Comparison of ENCODE assay signal across 8 cellular contexts in the genomic region with DNA sequence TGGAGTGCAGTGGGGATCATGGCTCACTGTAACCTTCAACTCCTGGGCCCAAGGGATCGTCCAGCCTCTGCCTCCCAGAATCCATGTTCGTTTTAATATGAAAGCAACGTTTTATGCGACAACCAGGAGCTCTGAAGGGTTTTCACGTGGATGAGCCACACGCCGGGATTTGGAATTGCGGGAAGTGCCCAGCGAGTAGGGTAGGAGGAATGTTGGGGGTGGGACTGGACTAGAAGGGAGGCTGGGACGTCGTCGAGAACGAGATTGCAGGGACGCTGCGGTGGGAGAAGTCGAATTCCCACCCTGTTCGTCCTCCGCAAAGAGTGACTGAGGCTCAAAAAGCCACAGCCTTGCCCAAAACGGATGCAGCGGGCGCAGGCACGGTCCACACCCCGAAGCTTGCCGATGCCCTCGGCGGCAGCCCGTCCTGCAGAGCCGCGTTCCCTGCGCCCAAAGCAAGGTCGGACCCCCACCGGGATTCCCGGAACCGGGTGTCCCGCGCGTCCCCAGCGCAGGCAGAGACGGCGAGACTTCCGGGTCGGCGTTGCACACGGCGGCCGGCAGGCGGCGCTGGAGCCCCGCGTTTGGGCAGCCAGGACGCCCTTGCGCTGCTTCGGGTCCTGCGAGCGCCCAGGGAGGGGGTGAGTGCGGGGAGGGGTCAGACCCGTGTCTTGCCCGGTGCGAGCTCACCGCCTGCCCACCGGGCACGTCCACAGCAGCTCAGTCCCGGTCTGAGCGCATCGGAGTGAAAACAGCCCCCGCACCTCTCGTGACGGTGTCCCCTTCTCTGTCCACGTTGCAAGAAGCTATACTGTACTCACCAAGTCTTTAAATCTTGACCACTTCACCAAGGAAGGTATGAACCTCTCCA.
A peak's percentile ranks its signal among the peaks of the same experiment; 100 is the strongest.
DNase-seq lines count a peak whose midpoint lies in the region; ATAC-seq and TF ChIP-seq lines count a peak whose summit lies in the region.

No MANE protein-coding gene starts in this region.

- ATAC-seq in GM18867 (IDR thresholded peaks at IDR 0.05; ENCODE audit: unreplicated experiment) (peak; percentile 81), HG03139 (IDR thresholded peaks at IDR 0.05; ENCODE audit: unreplicated experiment) (peak; percentile 72), lung (ENCODE audit: insufficient read depth, low FRiP score) (peak; percentile 89)

- intact Hi-C loops in activated CD4-positive, alpha-beta memory T cell treated with anti-CD3 and anti-CD28 coated beads for 36 hours (cut with micrococcal nuclease): loop anchor here (1.0 kb wide), 1 partner anchor 31 kb away; no protein-coding TSS in a partner anchor

- H3K4me3 Mint-ChIP-seq in activated CD4-positive, alpha-beta memory T cell treated with anti-CD3 and anti-CD28 coated beads for 36 hours: peak overlapping the region; percentile 80

- no peaks in the 10 kb centered on the region for H3K36me3 ChIP-seq in lung (ENCODE audit: control insufficient read depth in 2 of 2, insufficient read depth in 2 of 2, low read length in 2 of 2)

- DNase-seq in AG09309 (ENCODE audit: low read depth): no peak
- DNase-seq in NCI-H510A treated with DMSO at 0.1 percent for 48 hours (lab: John Stamatoyannopoulos, UW): peak; percentile 42
- DNase-seq in activated CD4-positive, alpha-beta memory T cell treated with anti-CD3 and anti-CD28 coated beads for 36 hours: peak; percentile 82
- DNase-seq in ecto neural progenitor cell (ENCODE audit: low spot score): peak; percentile 91
- DNase-seq in lung (ENCODE audit: low spot score): peak; percentile 77
- peak; percentile 54 to 67 (median 65) for DNase-seq in stimulated activated CD4-positive, alpha-beta T cell treated with anti-CD3 and anti-CD28 coated beads, TNF-alpha, amount 100 ng/mL, for 4 hours (ENCODE audit: low read depth in 3 of 3)

- WGBS in lung, 2 donors: 1% methylated on average over 59 to 69 of the region's 69 CpGs

- H3K27ac Mint-ChIP-seq in activated CD4-positive, alpha-beta memory T cell treated with anti-CD3 and anti-CD28 coated beads for 36 hours: no peak overlapping the region

- H3K9me3 ChIP-seq in lung (ENCODE audit: control insufficient read depth in 2 of 2, insufficient read depth in 1 of 2, low read length in 1 of 2): peaks cover 0 to 3% of the 10 kb centered on the region in 2 donors

- POLR2A ChIA-PET in activated CD4-positive, alpha-beta memory T cell treated with anti-CD3 and anti-CD28 coated beads for 36 hours (lab: Charles Lee): interaction anchor here (1.2 to 1.9 kb wide), 2 partner anchors 28 to 88 kb away, joined by 4 to 11 read pairs; partner anchors contain the start of gene DHX35

- peak overlapping the region; percentile 14 to 83 for H3K27ac ChIP-seq in lung (ENCODE audit: low read depth in 1 of 2, low read length in 1 of 2)

- peaks cover 7% of the 10 kb centered on the region for H3K4me1 Mint-ChIP-seq in activated CD4-positive, alpha-beta memory T cell treated with anti-CD3 and anti-CD28 coated beads for 36 hours (ENCODE audit: low read depth)

- CTCF ChIA-PET in activated CD4-positive, alpha-beta memory T cell treated with anti-CD3 and anti-CD28 coated beads for 36 hours (lab: Charles Lee): interaction anchor here (0.6 to 12.6 kb wide), 46 partner anchors 9 to 1915 kb away, joined by 3 to 279 read pairs (median 4); partner anchors contain the start of genes DHX35 and FAM83D

- no peaks in the 10 kb centered on the region for H3K36me3 Mint-ChIP-seq in activated CD4-positive, alpha-beta memory T cell treated with anti-CD3 and anti-CD28 coated beads for 36 hours

- peaks cover 3% of the 10 kb centered on the region for H3K27me3 ChIP-seq in lung (ENCODE audit: control insufficient read depth, insufficient read depth)

- peak overlapping the region; percentile 77 for H3K4me3 ChIP-seq in AG09309 (ENCODE audit: control insufficient read depth, low read depth, low read length)
- peak overlapping the region; percentile 71 for H3K4me3 ChIP-seq in lung

- peaks cover 1% of the 10 kb centered on the region for H3K27me3 Mint-ChIP-seq in activated CD4-positive, alpha-beta memory T cell treated with anti-CD3 and anti-CD28 coated beads for 36 hours

- TF ChIP-seq CTCF in AG09309 (IDR thresholded peaks at IDR 0.05; ENCODE audit: control insufficient read depth, insufficient read depth, low read depth, low read length, missing control alignments): peak; percentile 80
- peak; percentile 97 for TF ChIP-seq CTCF in lung (IDR thresholded peaks at IDR 0.05; ENCODE audit: control extremely low read depth, extremely low read depth)

- H3K4me1 ChIP-seq in lung (ENCODE audit: control insufficient read depth in 2 of 2, insufficient read depth in 2 of 2, low read length in 2 of 2): no peaks in the 10 kb centered on the region

- H3K9me3 Mint-ChIP-seq in activated CD4-positive, alpha-beta memory T cell treated with anti-CD3 and anti-CD28 coated beads for 36 hours: no peaks in the 10 kb centered on the region
